In genomic region chr10:5288359-5288758, GRCh38 we compare ENCODE assay signal across 27 cellular contexts.
"Had no signal": no experiment of that assay in that cellular context is flagged by ENCODE, and none has a peak within 500 bp of the region (broad histone marks: within the 10 kb centered on the region; RNA-seq: fewer than 3 reads in every experiment).

No MANE protein-coding gene starts in this region.

- ATAC-seq: activated CD4-positive, alpha-beta T cell treated with anti-CD3 and anti-CD28 coated beads for 36 hours; activated CD8-positive, alpha-beta memory T cell treated with anti-CD3 and anti-CD28 coated beads, Interleukin-2, amount 10 ng/mL, durations not matched to agents 7 days and 5 days; activated CD8-positive, alpha-beta T cell treated with anti-CD3 and anti-CD28 coated beads, Interleukin-2, amount 10 ng/mL, durations not matched to agents 7 days and 5 days; activated naive CD8-positive, alpha-beta T cell treated with anti-CD3 and anti-CD28 coated beads, Interleukin-2, amount 50 U/mL, for 24 hours; T-cell had no signal

- DNase-seq: activated CD4-positive, alpha-beta memory T cell treated with anti-CD3 and anti-CD28 coated beads for 36 hours; activated CD4-positive, alpha-beta T cell treated with anti-CD3 and anti-CD28 coated beads for 36 hours; activated CD4-positive, alpha-beta T cell treated with anti-CD3 and anti-CD28 coated beads, Interleukin-2, amount 10 ng/mL, durations not matched to agents 24 days and 14 days; activated CD4-positive, CD25-positive, alpha-beta regulatory T cell; activated CD4-positive, CD25-positive, alpha-beta regulatory T cell treated with anti-CD3 and anti-CD28 coated beads, Interleukin-2, amount 50 U/mL, for 72 hours; activated CD8-positive, alpha-beta memory T cell treated with anti-CD3 and anti-CD28 coated beads, Interleukin-2, amount 10 ng/mL, durations not matched to agents 7 days and 5 days; activated CD8-positive, alpha-beta memory T cell treated with anti-CD3 and anti-CD28 coated beads, Interleukin-2, amount 50 U/mL, for 4 hours; activated CD8-positive, alpha-beta T cell treated with anti-CD3 and anti-CD28 coated beads, Interleukin-2, amount 10 ng/mL, durations not matched to agents 7 days and 5 days; activated effector memory CD4-positive, alpha-beta T cell treated with anti-CD3 and anti-CD28 coated beads, Interleukin-2, amount 50 U/mL, for 16 hours; activated naive CD4-positive, alpha-beta T cell treated with anti-CD3 and anti-CD28 coated beads for 36 hours; activated naive CD8-positive, alpha-beta T cell treated with anti-CD3 and anti-CD28 coated beads for 36 hours; activated naive CD8-positive, alpha-beta T cell treated with anti-CD3 and anti-CD28 coated beads, Interleukin-2, amount 50 U/mL, for 24 hours; activated T-cell treated with anti-CD3 and anti-CD28 coated beads, Interleukin-2, amount 50 U/mL, for 1 hour; activated T-cell treated with anti-CD3 and anti-CD28 coated beads, Interleukin-2, amount 50 U/mL, for 48 hours; adrenal gland; central memory CD4-positive, alpha-beta T cell; cerebellar nuclear complex; colonic mucosa; effector CD8-positive, alpha-beta T cell; foreskin fibroblast; head of caudate nucleus; T-cell; T-helper 2 cell had no signal

- H3K9me3 Mint-ChIP-seq: activated CD4-positive, alpha-beta T cell treated with anti-CD3 and anti-CD28 coated beads, Interleukin-2, amount 10 ng/mL, durations not matched to agents 24 days and 14 days; activated naive CD4-positive, alpha-beta T cell treated with anti-CD3 and anti-CD28 coated beads, Interleukin-2, amount 50 U/mL, for 24 hours; activated naive CD8-positive, alpha-beta T cell treated with anti-CD3 and anti-CD28 coated beads, Interleukin-2, amount 50 U/mL, for 24 hours; T-cell had no signal

- H3K4me3 Mint-ChIP-seq: activated CD4-positive, alpha-beta memory T cell treated with anti-CD3 and anti-CD28 coated beads for 36 hours; activated CD4-positive, alpha-beta T cell treated with anti-CD3 and anti-CD28 coated beads for 36 hours; activated CD4-positive, alpha-beta T cell treated with anti-CD3 and anti-CD28 coated beads, Interleukin-2, amount 10 ng/mL, durations not matched to agents 24 days and 14 days; activated CD8-positive, alpha-beta memory T cell treated with anti-CD3 and anti-CD28 coated beads, Interleukin-2, amount 10 ng/mL, durations not matched to agents 7 days and 5 days; activated CD8-positive, alpha-beta T cell treated with anti-CD3 and anti-CD28 coated beads, Interleukin-2, amount 10 ng/mL, durations not matched to agents 7 days and 5 days; activated naive CD4-positive, alpha-beta T cell treated with anti-CD3 and anti-CD28 coated beads for 36 hours; activated naive CD4-positive, alpha-beta T cell treated with anti-CD3 and anti-CD28 coated beads, Interleukin-2, amount 50 U/mL, for 24 hours; activated naive CD8-positive, alpha-beta T cell treated with anti-CD3 and anti-CD28 coated beads for 36 hours; activated naive CD8-positive, alpha-beta T cell treated with anti-CD3 and anti-CD28 coated beads, Interleukin-2, amount 50 U/mL, for 24 hours; activated T-helper 1 cell treated with anti-CD3 and anti-CD28 coated beads, Interleukin-12 subunit alpha, Interleukin-12 subunit beta, Interleukin-2, Interleukin-4 antibody, amounts not matched to agents 30 ng/mL and 10 ng/mL and 1 ng/mL, durations not matched to agents 14 hours and 24 hours and 36 hours; brain; T-cell had no signal

- H3K27ac Mint-ChIP-seq: activated CD4-positive, alpha-beta T cell treated with anti-CD3 and anti-CD28 coated beads for 36 hours; activated CD4-positive, alpha-beta T cell treated with anti-CD3 and anti-CD28 coated beads, Interleukin-2, amount 10 ng/mL, durations not matched to agents 24 days and 14 days; activated CD8-positive, alpha-beta memory T cell treated with anti-CD3 and anti-CD28 coated beads, Interleukin-2, amount 10 ng/mL, durations not matched to agents 7 days and 5 days; activated CD8-positive, alpha-beta T cell treated with anti-CD3 and anti-CD28 coated beads, Interleukin-2, amount 10 ng/mL, durations not matched to agents 7 days and 5 days; activated naive CD4-positive, alpha-beta T cell treated with anti-CD3 and anti-CD28 coated beads for 36 hours; activated naive CD4-positive, alpha-beta T cell treated with anti-CD3 and anti-CD28 coated beads, Interleukin-2, amount 50 U/mL, for 24 hours; activated naive CD8-positive, alpha-beta T cell treated with anti-CD3 and anti-CD28 coated beads, Interleukin-2, amount 50 U/mL, for 24 hours; activated T-helper 1 cell treated with anti-CD3 and anti-CD28 coated beads, Interleukin-12 subunit alpha, Interleukin-12 subunit beta, Interleukin-2, Interleukin-4 antibody, amounts not matched to agents 30 ng/mL and 10 ng/mL and 1 ng/mL, durations not matched to agents 14 hours and 24 hours and 36 hours; activated T-helper 2 cell treated with anti-CD3 and anti-CD28 coated beads, Interferon-gamma antibody, Interleukin-2, Interleukin-4, amounts not matched to agents 10 μg/mL and 5 μg/mL and 100 μg/mL, durations not matched to agents 14 hours and 24 hours and 36 hours; brain had no signal

- H3K36me3 Mint-ChIP-seq: activated naive CD4-positive, alpha-beta T cell treated with anti-CD3 and anti-CD28 coated beads, Interleukin-2, amount 50 U/mL, for 24 hours; brain; T-cell had no signal

- H3K27me3 Mint-ChIP-seq: activated CD4-positive, alpha-beta memory T cell treated with anti-CD3 and anti-CD28 coated beads for 36 hours; activated CD4-positive, alpha-beta T cell treated with anti-CD3 and anti-CD28 coated beads, Interleukin-2, amount 10 ng/mL, durations not matched to agents 24 days and 14 days; activated naive CD8-positive, alpha-beta T cell treated with anti-CD3 and anti-CD28 coated beads for 36 hours had no signal
